In the genomic region with DNA sequence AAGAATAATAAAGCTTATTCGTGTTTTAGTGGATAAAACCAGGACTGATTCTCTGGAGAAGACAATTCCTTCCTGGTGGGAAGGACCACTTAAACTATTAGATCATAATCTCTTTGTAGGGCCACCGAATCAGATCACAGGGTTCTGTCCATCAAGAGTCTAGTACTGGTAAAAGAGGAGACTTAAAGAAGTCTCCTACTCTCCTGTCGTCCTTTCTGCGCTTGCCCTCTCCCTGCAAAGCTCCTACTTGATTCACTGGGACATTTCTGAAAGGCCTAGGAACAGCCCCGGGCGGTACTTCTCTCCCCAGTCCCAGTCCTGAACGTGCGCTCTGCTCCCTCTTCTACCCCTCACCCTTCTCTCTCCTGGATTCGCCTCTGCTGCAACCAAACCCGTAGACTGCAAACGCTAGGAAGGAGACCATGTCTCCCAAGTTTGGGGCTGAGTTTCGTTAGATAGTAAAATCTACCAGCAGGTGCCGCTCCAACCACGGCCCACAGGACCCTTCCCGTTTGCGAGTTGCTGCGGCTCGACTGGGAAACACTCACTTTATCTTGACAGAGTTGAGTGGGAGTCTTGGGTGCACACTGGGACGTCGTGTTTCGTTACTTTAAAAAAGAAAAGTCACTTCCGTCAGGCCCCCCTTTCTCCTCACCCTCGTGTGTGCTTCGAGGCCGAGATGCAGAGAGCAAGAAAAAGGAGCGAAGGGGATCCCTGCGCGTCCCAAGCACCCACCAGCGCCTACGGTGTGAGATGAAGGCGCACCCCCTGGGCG, we compare ENCODE assay signal across 8 cellular contexts. TPM values are rescaled to one million over a fixed set of nuclear protein-coding genes. Genes with fewer than 3 reads are reported as not detected.
DNase-seq lines count a peak whose midpoint lies in the region; ATAC-seq, FAIRE-seq and TF ChIP-seq lines count a peak whose summit lies in the region.

No MANE protein-coding gene starts in this region.

- H3F3A ChIP-seq in OCI-LY1 (ENCODE audit: insufficient read depth, low read length), result no peaks in the 10 kb centered on the region
- H3F3A ChIP-seq in neural progenitor cell (ENCODE audit: low read depth), result no peaks in the 10 kb centered on the region

- H3K9me3 ChIP-seq in OCI-LY1 (ENCODE audit: low read length) (no peaks in the 10 kb centered on the region), neural progenitor cell (ENCODE audit: low read depth) (no peaks in the 10 kb centered on the region), stomach smooth muscle (ENCODE audit: control insufficient read depth in 2 of 2, low read length in 2 of 2) (no peaks in the 10 kb centered on the region)

- H3K4me3 ChIP-seq in OCI-LY1 (ENCODE audit: low read depth, low read length, poor library complexity, severe bottlenecking) (no peak overlapping the region), neural progenitor cell (peak overlapping the region; percentile 45), stomach smooth muscle (ENCODE audit: low read length in 2 of 2) (peak overlapping the region; percentile 40 to 47)

- H4K20me1 ChIP-seq in OCI-LY1 (ENCODE audit: insufficient read depth, low read length) (no peaks in the 10 kb centered on the region), neural progenitor cell (ENCODE audit: low read depth) (peaks cover 12% of the 10 kb centered on the region)

- no peak overlapping the region for H3K4me2 ChIP-seq in OCI-LY1 (ENCODE audit: low read length)
- peak overlapping the region; percentile 78 for H3K4me2 ChIP-seq in neural progenitor cell

- no peaks in the 10 kb centered on the region for H3K79me2 ChIP-seq in OCI-LY1 (ENCODE audit: insufficient read depth, low read length)
- no peaks in the 10 kb centered on the region for H3K79me2 ChIP-seq in neural progenitor cell (ENCODE audit: low read depth)

- peak; percentile 94 for FAIRE-seq in HTR-8/SVneo (lab: Jason Lieb, UNC)

- no peak overlapping the region for H3K9ac ChIP-seq in OCI-LY1 (ENCODE audit: low read length)
- no peak overlapping the region for H3K9ac ChIP-seq in neural progenitor cell
- no peak overlapping the region for H3K9ac ChIP-seq in stomach smooth muscle (ENCODE audit: low read length in 2 of 2)

- no peaks in the 10 kb centered on the region for H3K27me3 ChIP-seq in OCI-LY1 (ENCODE audit: insufficient read depth, low read length)
- H3K27me3 ChIP-seq in neural progenitor cell, result peaks cover 91% of the 10 kb centered on the region
- peaks cover 24 to 32% of the 10 kb centered on the region in 2 donors for H3K27me3 ChIP-seq in stomach smooth muscle (ENCODE audit: control insufficient read depth in 1 of 2, insufficient read depth in 2 of 2, low read length in 2 of 2)

- no peaks in the 10 kb centered on the region for H3K9me2 ChIP-seq in OCI-LY1 (ENCODE audit: low read depth, low read length)

- H3K36me3 ChIP-seq in OCI-LY1 (ENCODE audit: insufficient read depth, low read length), result no peaks in the 10 kb centered on the region
- no peaks in the 10 kb centered on the region for H3K36me3 ChIP-seq in neural progenitor cell
- no peaks in the 10 kb centered on the region for H3K36me3 ChIP-seq in stomach smooth muscle (ENCODE audit: control insufficient read depth in 2 of 2, insufficient read depth in 2 of 2, low read length in 2 of 2)

- DNase-seq in CD14-positive monocyte (ENCODE audit: low spot score), result peak; percentile 61
- DNase-seq in HTR-8/SVneo (ENCODE audit: insufficient read length, low spot score), result peak; percentile 83
- peak; percentile 66 for DNase-seq in activated T-cell treated with anti-CD3 and anti-CD28 coated beads, Interleukin-2, amount 50 U/mL, for 4 hours
- peak; percentile 5 for DNase-seq in fibroblast of the conjunctiva (ENCODE audit: low read depth)
- peak; percentile 89 for DNase-seq in neural progenitor cell (ENCODE audit: low spot score)

- no peak overlapping the region for H2AFZ ChIP-seq in OCI-LY1 (ENCODE audit: low read length)
- H2AFZ ChIP-seq in neural progenitor cell (replicated peaks), result peak overlapping the region; percentile 51

- peak; percentile 78 for TF ChIP-seq CTCF in CD14-positive monocyte (IDR thresholded peaks at IDR 0.05)
- TF ChIP-seq CTCF in OCI-LY1 (IDR thresholded peaks at IDR 0.05; ENCODE audit: low read length), result peak; percentile 56
- TF ChIP-seq CTCF in neural progenitor cell (IDR thresholded peaks at IDR 0.05), result peak; percentile 83

- H3K9me3 Mint-ChIP-seq in CD14-positive monocyte (peaks cover 2 to 9% (median 4%) of the 10 kb centered on the region in 7 donors), neural progenitor cell (peaks cover 2% of the 10 kb centered on the region)
- H3K9me3 Mint-ChIP-seq in activated T-cell treated with anti-CD3 and anti-CD28 coated beads, Interleukin-2, amount 50 U/mL, for 4 hours, result no peaks in the 10 kb centered on the region

- H3K36me3 Mint-ChIP-seq in CD14-positive monocyte (peaks cover 11 to 19% of the 10 kb centered on the region in 2 donors), neural progenitor cell (no peaks in the 10 kb centered on the region)
- H3K36me3 Mint-ChIP-seq in activated T-cell treated with anti-CD3 and anti-CD28 coated beads, Interleukin-2, amount 50 U/mL, for 4 hours (ENCODE audit: insufficient read depth), result no peaks in the 10 kb centered on the region

- peaks cover 30 to 49% (median 46%) of the 10 kb centered on the region in 3 donors for H3K27me3 Mint-ChIP-seq in CD14-positive monocyte (ENCODE audit: low read depth in 3 of 3)
- peaks cover 52% of the 10 kb centered on the region for H3K27me3 Mint-ChIP-seq in activated T-cell treated with anti-CD3 and anti-CD28 coated beads, Interleukin-2, amount 50 U/mL, for 4 hours (ENCODE audit: low read depth)
- peaks cover 51% of the 10 kb centered on the region for H3K27me3 Mint-ChIP-seq in neural progenitor cell (ENCODE audit: insufficient read depth, low read depth)

- H3K4me1 ChIP-seq in OCI-LY1 (ENCODE audit: insufficient read depth, low read length, severe bottlenecking) (no peaks in the 10 kb centered on the region), neural progenitor cell (peaks cover 4% of the 10 kb centered on the region), stomach smooth muscle (ENCODE audit: control insufficient read depth, insufficient read depth, low read length) (peaks cover 9% of the 10 kb centered on the region)

- H3K27ac ChIP-seq in OCI-LY1 (ENCODE audit: low read depth, low read length, poor library complexity, severe bottlenecking) (no peak overlapping the region), neural progenitor cell (no peak overlapping the region), stomach smooth muscle (ENCODE audit: low read length) (no peak overlapping the region)

- intact Hi-C loops in CD14-positive monocyte (cut with micrococcal nuclease), result loop anchor here (5.0 kb wide), 4 partner anchors 68 to 158 kb away; no protein-coding TSS in a partner anchor

- H3K4me3 Mint-ChIP-seq in CD14-positive monocyte, result peak overlapping the region; percentile 80 to 94
- peak overlapping the region; percentile 66 for H3K4me3 Mint-ChIP-seq in activated T-cell treated with anti-CD3 and anti-CD28 coated beads, Interleukin-2, amount 50 U/mL, for 4 hours
- peak overlapping the region; percentile 85 for H3K4me3 Mint-ChIP-seq in neural progenitor cell

- H3K27ac Mint-ChIP-seq in CD14-positive monocyte, result peak overlapping the region in 1 of 7 donors; percentile 46
- no peak overlapping the region for H3K27ac Mint-ChIP-seq in neural progenitor cell

- ATAC-seq in activated T-cell treated with anti-CD3 and anti-CD28 coated beads, Interleukin-2, amount 50 U/mL, for 4 hours, result peak; percentile 79
- ATAC-seq in GM21528 (IDR thresholded peaks at IDR 0.05; ENCODE audit: low FRiP score, unreplicated experiment), result no peak

- peaks cover 48% of the 10 kb centered on the region for H3K4me1 Mint-ChIP-seq in CD14-positive monocyte
- H3K4me1 Mint-ChIP-seq in activated T-cell treated with anti-CD3 and anti-CD28 coated beads, Interleukin-2, amount 50 U/mL, for 4 hours (ENCODE audit: low read depth), result peaks cover 14% of the 10 kb centered on the region
- H3K4me1 Mint-ChIP-seq in neural progenitor cell, result peaks cover 10% of the 10 kb centered on the region

RNA-seq across cellular contexts. Expression of gene FIGLA, which starts 1.0 kb away (rescaled TPM):
- polyA plus RNA-seq in CD14-positive monocyte, result not detected
- total RNA-seq in activated T-cell treated with anti-CD3 and anti-CD28 coated beads, Interleukin-2, amount 50 U/mL, for 4 hours, result not detected
- not detected in 2 replicates for total RNA-seq in neural progenitor cell (ENCODE audit: low replicate concordance)

RNA-seq across cellular contexts. Expression of gene ADD2, which starts 21.5 kb away (rescaled TPM):
- polyA plus RNA-seq in CD14-positive monocyte, result under 1 TPM; 0.18 to 0.26 TPM
- 10 to 100 TPM in 1 of 3 donors, 1 to 10 TPM in 2; 4.8 to 13.7 (median 8.0) TPM for total RNA-seq in activated T-cell treated with anti-CD3 and anti-CD28 coated beads, Interleukin-2, amount 50 U/mL, for 4 hours
- 45.3 and 63.3 TPM in 2 replicates for total RNA-seq in neural progenitor cell (ENCODE audit: low replicate concordance)

RNA-seq across cellular contexts. Expression of gene CLEC4F, which starts 30.9 kb away (rescaled TPM):
- polyA plus RNA-seq in CD14-positive monocyte, result 1 to 10 TPM in 1 of 2 donors, under 1 TPM in 1; 0.65 to 2.3 TPM
- total RNA-seq in activated T-cell treated with anti-CD3 and anti-CD28 coated beads, Interleukin-2, amount 50 U/mL, for 4 hours, result not detected
- total RNA-seq in neural progenitor cell (ENCODE audit: low replicate concordance), result not detected in 2 replicates

RNA-seq across cellular contexts. Expression of gene CD207, which starts 46.1 kb away (rescaled TPM):
- polyA plus RNA-seq in CD14-positive monocyte, result not detected
- total RNA-seq in activated T-cell treated with anti-CD3 and anti-CD28 coated beads, Interleukin-2, amount 50 U/mL, for 4 hours, result not detected
- total RNA-seq in neural progenitor cell (ENCODE audit: low replicate concordance), result not detected in 2 replicates

Comparison
In these comparisons a context has a peak if more than half of its experiments do, and no peak if none do; other contexts are left out.
1. DNase-seq: peak in every context shown above with its lines; median percentile 89 in neural progenitor cell; 83 in HTR-8/SVneo; 66 in activated T-cell treated with anti-CD3 and anti-CD28 coated beads, Interleukin-2, amount 50 U/mL, for 4 hours; 61 in CD14-positive monocyte; 5 in fibroblast of the conjunctiva.